ENCODE assay signal across 7 cellular contexts in genomic region chrX:38560776-38561125, GRCh38. TPM values are rescaled to one million over a fixed set of nuclear protein-coding genes. Genes with fewer than 3 reads are reported as not detected.
DNase-seq lines count a peak whose midpoint lies in the region; ATAC-seq and TF ChIP-seq lines count a peak whose summit lies in the region.

No MANE protein-coding gene starts in this region.

- H4K20me1 ChIP-seq in GM23338 (replicated peaks; ENCODE audit: insufficient read depth) = no peaks in the 10 kb centered on the region
- H4K20me1 ChIP-seq in SU-DHL-6 (ENCODE audit: low read depth, low read length) = no peaks in the 10 kb centered on the region

- H3K9me3 Mint-ChIP-seq in GM23338 = no peaks in the 10 kb centered on the region

- WGBS in gastroesophageal sphincter (ENCODE audit: low coverage in 1 of 2), 2 donors = 54% methylated on average over 8 of the region's 9 CpGs; no CpG with 5 or more reads in 1 of the 2 donors

- H3K9me3 ChIP-seq in SU-DHL-6 (ENCODE audit: insufficient read depth, low read length) = no peaks in the 10 kb centered on the region
- no peaks in the 10 kb centered on the region for H3K9me3 ChIP-seq in gastroesophageal sphincter

- H3K4me1 Mint-ChIP-seq in GM23338 = peaks cover 9% of the 10 kb centered on the region; the same call in 2 of the 3 replicates

- no peak overlapping the region for H3K27ac ChIP-seq in GM23338 (ENCODE audit: low read depth)
- no peak overlapping the region for H3K27ac ChIP-seq in SU-DHL-6 (ENCODE audit: low read depth, low read length)
- peak overlapping the region in 3 of 4 donors; percentile 59 to 72 (median 66) for H3K27ac ChIP-seq in gastroesophageal sphincter
- peak overlapping the region in 6 of 21 experiments; percentile 35 to 60 (median 50) for H3K27ac ChIP-seq in skin epidermis

- no peak for TF ChIP-seq EP300 in gastroesophageal sphincter (IDR thresholded peaks at IDR 0.05)

- H3K79me2 ChIP-seq in GM23338 (replicated peaks; ENCODE audit: insufficient read depth) (no peaks in the 10 kb centered on the region), SU-DHL-6 (ENCODE audit: insufficient read depth, low read length) (no peaks in the 10 kb centered on the region)

- H3K4me3 ChIP-seq in GM23338 = peak overlapping the region; percentile 69
- H3K4me3 ChIP-seq in SU-DHL-6 (ENCODE audit: insufficient read depth, low read length, poor library complexity, severe bottlenecking) = no peak overlapping the region
- peak overlapping the region; percentile 60 to 74 for H3K4me3 ChIP-seq in gastroesophageal sphincter
- peak overlapping the region; percentile 28 to 48 (median 33) for H3K4me3 ChIP-seq in skin epidermis

- peak overlapping the region; percentile 58 for H3K4me3 Mint-ChIP-seq in GM23338

- H3K9me2 ChIP-seq in GM23338 (ENCODE audit: insufficient read depth) (no peaks in the 10 kb centered on the region), SU-DHL-6 (replicated peaks; ENCODE audit: insufficient read depth, low read length) (no peaks in the 10 kb centered on the region)

- H3K4me1 ChIP-seq in GM23338 (ENCODE audit: insufficient read depth) = no peaks in the 10 kb centered on the region
- H3K4me1 ChIP-seq in gastroesophageal sphincter = peaks cover 0 to 22% (median 0%) of the 10 kb centered on the region in 3 donors

- H3F3A ChIP-seq in GM23338 (replicated peaks; ENCODE audit: low read depth) (no peaks in the 10 kb centered on the region), SU-DHL-6 (ENCODE audit: insufficient read depth) (no peaks in the 10 kb centered on the region)

- H3K9ac ChIP-seq in SU-DHL-6 (ENCODE audit: low read length) = peak overlapping the region; percentile 26; the same call in 1 of the 2 replicates

- peaks cover 13% of the 10 kb centered on the region for H3K27me3 Mint-ChIP-seq in GM23338 (ENCODE audit: insufficient read depth, low read depth, poor library complexity)

- no peaks in the 10 kb centered on the region for H3K36me3 Mint-ChIP-seq in GM23338 (ENCODE audit: low read depth)

- H2AFZ ChIP-seq in GM23338 = peak overlapping the region; percentile 81; the same call in 1 of the 2 replicates
- H2AFZ ChIP-seq in SU-DHL-6 (ENCODE audit: low read depth, low read length, severe bottlenecking) = peak overlapping the region; percentile 64

- H3K4me2 ChIP-seq in GM23338 = peak overlapping the region; percentile 66; the same call in 1 of the 2 replicates
- H3K4me2 ChIP-seq in SU-DHL-6 (ENCODE audit: low read depth, low read length, poor library complexity, severe bottlenecking) = peak overlapping the region; percentile 44

- no peak for TF ChIP-seq POLR2A in gastroesophageal sphincter (IDR thresholded peaks at IDR 0.05)

- H3K27me3 ChIP-seq in GM23338 (ENCODE audit: insufficient read depth) (peaks cover 10% of the 10 kb centered on the region; the same call in 1 of the 2 replicates), SU-DHL-6 (ENCODE audit: low read length) (no peaks in the 10 kb centered on the region), gastroesophageal sphincter (no peaks in the 10 kb centered on the region)

- no peak overlapping the region for H3K27ac Mint-ChIP-seq in GM23338

- DNase-seq in GM23338 (ENCODE audit: low spot score) = no peak
- DNase-seq in stimulated activated CD8-positive, alpha-beta memory T cell treated with anti-CD3 and anti-CD28 coated beads, Interleukin-4, amount 100 ng/mL, for 48 hours = no peak
- no peak for DNase-seq in NCI-H510A (lab: John Stamatoyannopoulos, UW)

- TF ChIP-seq CTCF in GM23338 (conservative IDR thresholded peaks at IDR 0.05; ENCODE audit: low read depth in 2 of 2) (no peak), SU-DHL-6 (IDR thresholded peaks at IDR 0.05; ENCODE audit: insufficient read depth, low read length, poor library complexity, severe bottlenecking) (no peak), gastroesophageal sphincter (IDR thresholded peaks at IDR 0.05) (no peak)

- no peak for ATAC-seq in GM23338
- ATAC-seq in gastroesophageal sphincter = no peak
- ATAC-seq in GM19463 (IDR thresholded peaks at IDR 0.05; ENCODE audit: unreplicated experiment) = no peak

- H3K36me3 ChIP-seq in GM23338 (ENCODE audit: insufficient read depth) (no peaks in the 10 kb centered on the region), SU-DHL-6 (ENCODE audit: low read length) (no peaks in the 10 kb centered on the region), gastroesophageal sphincter (no peaks in the 10 kb centered on the region)

TF ChIP-seq in GM23338, 12 proteins besides CTCF, POLR2A, EP300 and RAD21 (continues in another document):
- TF ChIP-seq CREB1 (CRISPR knock-in tag; IDR thresholded peaks at IDR 0.05; ENCODE audit: low read depth) (no peak), EZH2 (IDR thresholded peaks at IDR 0.05; ENCODE audit: low read depth, unreplicated experiment) (no peak), EZH2phosphoT487 (IDR thresholded peaks at IDR 0.05; ENCODE audit: unreplicated experiment) (no peak), ZNF331 (CRISPR knock-in tag; IDR thresholded peaks at IDR 0.05; ENCODE audit: low read depth) (no peak)
- TF ChIP-seq, protein P1, sequence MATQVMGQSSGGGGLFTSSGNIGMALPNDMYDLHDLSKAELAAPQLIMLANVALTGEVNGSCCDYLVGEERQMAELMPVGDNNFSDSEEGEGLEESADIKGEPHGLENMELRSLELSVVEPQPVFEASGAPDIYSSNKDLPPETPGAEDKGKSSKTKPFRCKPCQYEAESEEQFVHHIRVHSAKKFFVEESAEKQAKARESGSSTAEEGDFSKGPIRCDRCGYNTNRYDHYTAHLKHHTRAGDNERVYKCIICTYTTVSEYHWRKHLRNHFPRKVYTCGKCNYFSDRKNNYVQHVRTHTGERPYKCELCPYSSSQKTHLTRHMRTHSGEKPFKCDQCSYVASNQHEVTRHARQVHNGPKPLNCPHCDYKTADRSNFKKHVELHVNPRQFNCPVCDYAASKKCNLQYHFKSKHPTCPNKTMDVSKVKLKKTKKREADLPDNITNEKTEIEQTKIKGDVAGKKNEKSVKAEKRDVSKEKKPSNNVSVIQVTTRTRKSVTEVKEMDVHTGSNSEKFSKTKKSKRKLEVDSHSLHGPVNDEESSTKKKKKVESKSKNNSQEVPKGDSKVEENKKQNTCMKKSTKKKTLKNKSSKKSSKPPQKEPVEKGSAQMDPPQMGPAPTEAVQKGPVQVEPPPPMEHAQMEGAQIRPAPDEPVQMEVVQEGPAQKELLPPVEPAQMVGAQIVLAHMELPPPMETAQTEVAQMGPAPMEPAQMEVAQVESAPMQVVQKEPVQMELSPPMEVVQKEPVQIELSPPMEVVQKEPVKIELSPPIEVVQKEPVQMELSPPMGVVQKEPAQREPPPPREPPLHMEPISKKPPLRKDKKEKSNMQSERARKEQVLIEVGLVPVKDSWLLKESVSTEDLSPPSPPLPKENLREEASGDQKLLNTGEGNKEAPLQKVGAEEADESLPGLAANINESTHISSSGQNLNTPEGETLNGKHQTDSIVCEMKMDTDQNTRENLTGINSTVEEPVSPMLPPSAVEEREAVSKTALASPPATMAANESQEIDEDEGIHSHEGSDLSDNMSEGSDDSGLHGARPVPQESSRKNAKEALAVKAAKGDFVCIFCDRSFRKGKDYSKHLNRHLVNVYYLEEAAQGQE (IDR thresholded peaks at IDR 0.05; ENCODE audit: unreplicated experiment) = no peak

RNA-seq across cellular contexts. Expression of gene TSPAN7, which starts 0.6 kb away (rescaled TPM):
- total RNA-seq in GM23338 (2014; rRNA removed; shearing (Covaris generic)) = 5.9 and 7.2 TPM in 2 replicates
- polyA plus RNA-seq in GM23338 (2016; fragmentation: Nextera tagmentation; extraction: Ambion mirVana) = 10.4 and 11.5 TPM in 2 replicates
- 10 to 100 TPM in 3 of 4 donors, 1 to 10 TPM in 1; 6.5 to 50.5 (median 25.2) TPM for total RNA-seq in gastroesophageal sphincter

Comparison
In these comparisons a context has a peak if more than half of its experiments do, and no peak if none do; other contexts are left out.
1. H3K27ac ChIP-seq: peak in gastroesophageal sphincter (3 of 4); none in GM23338 (single experiment) and SU-DHL-6 (single experiment).